Comparison of ENCODE assay signal across 8 cellular contexts in the genomic region with DNA sequence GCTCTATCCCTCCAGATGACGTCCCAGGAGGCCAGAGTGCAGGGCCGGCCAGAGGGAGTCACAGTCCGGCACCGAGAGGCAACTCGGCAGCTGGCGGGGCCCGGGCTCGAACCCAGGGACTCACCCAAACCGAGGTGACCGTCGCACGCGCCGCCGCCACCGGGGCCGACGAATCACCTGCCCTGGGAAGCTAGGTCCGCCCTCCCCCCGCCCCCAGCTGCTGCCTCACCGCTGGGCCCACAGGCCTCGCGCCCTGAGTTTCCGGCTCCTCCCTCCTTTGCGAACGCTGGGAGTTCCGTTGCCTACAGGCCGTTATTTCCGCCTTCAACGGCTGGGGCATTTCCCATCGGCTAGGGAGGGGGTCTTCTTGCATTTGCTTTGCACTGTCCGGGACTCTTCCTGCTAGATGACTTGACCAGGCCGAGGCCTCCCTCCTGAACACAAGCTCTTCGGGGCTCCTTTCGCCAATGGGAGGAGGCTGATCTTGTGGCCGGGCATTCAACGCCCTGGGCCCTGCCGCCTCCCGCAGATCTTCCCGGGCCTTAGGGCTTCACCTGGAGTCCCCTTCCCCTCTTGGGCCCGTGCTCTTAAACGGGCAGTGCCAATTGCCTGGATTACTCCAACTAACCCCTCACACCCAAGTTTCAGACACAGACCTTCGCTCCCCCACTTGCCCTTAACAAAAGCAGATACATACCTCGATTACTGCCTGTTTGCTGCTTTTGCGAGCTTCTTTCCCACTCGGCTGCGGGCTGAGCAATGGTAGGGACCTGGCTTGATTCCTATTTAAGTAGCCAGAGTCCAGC. TPM values are rescaled to one million over a fixed set of nuclear protein-coding genes. Genes with fewer than 3 reads are reported as not detected.
DNase-seq lines count a peak whose midpoint lies in the region; ATAC-seq and TF ChIP-seq lines count a peak whose summit lies in the region.

SNUPN (minus strand) TSS at position 184 of the 806 bp plus-strand sequence. CDS start 4,674 bp downstream, outside the sequence.

- peak within 1 kb of the TSS; percentile 92 for H3K4me3 Mint-ChIP-seq in activated T-helper 2 cell treated with anti-CD3 and anti-CD28 coated beads, Interferon-gamma antibody, Interleukin-2, Interleukin-4, amounts not matched to agents 10 μg/mL and 5 μg/mL and 100 μg/mL, durations not matched to agents 14 hours and 24 hours and 36 hours (ENCODE audit: low read depth)
- H3K4me3 Mint-ChIP-seq in naive thymus-derived CD8-positive, alpha-beta T cell, result peak within 1 kb of the TSS; percentile 90 to 100 (median 96)

- DNase-seq in DMS79 (lab: John Stamatoyannopoulos, UW) (peak; percentile 52), LHCN-M2 (ENCODE audit: low read depth) (peak; percentile 89), fibroblast of mammary gland (ENCODE audit: low read depth) (peak; percentile 84)
- DNase-seq in activated T-helper 2 cell treated with anti-CD3 and anti-CD28 coated beads, Interferon-gamma antibody, Interleukin-2, Interleukin-4, amounts not matched to agents 10 μg/mL and 5 μg/mL and 100 μg/mL, durations not matched to agents 14 hours and 24 hours and 36 hours (ENCODE audit: low spot score), result peak; percentile 88
- peak; percentile 83 to 96 (median 90) for DNase-seq in naive thymus-derived CD8-positive, alpha-beta T cell
- peak; percentile 85 to 91 (median 88) for DNase-seq in stimulated activated naive CD4-positive, alpha-beta T cell (lab: John Stamatoyannopoulos, UW)

- H3K36me3 Mint-ChIP-seq in activated T-helper 2 cell treated with anti-CD3 and anti-CD28 coated beads, Interferon-gamma antibody, Interleukin-2, Interleukin-4, amounts not matched to agents 10 μg/mL and 5 μg/mL and 100 μg/mL, durations not matched to agents 14 hours and 24 hours and 36 hours (ENCODE audit: low read depth), result peaks cover 14% of the 10 kb centered on the region
- peaks cover 0 to 10% (median 0%) of the 10 kb centered on the region in 3 donors for H3K36me3 Mint-ChIP-seq in naive thymus-derived CD8-positive, alpha-beta T cell

- H3K27ac Mint-ChIP-seq in activated T-helper 2 cell treated with anti-CD3 and anti-CD28 coated beads, Interferon-gamma antibody, Interleukin-2, Interleukin-4, amounts not matched to agents 10 μg/mL and 5 μg/mL and 100 μg/mL, durations not matched to agents 14 hours and 24 hours and 36 hours, result peak within 1 kb of the TSS; percentile 97
- H3K27ac Mint-ChIP-seq in naive thymus-derived CD8-positive, alpha-beta T cell, result peak within 1 kb of the TSS; percentile 91 to 100 (median 98)

- no peaks in the 10 kb centered on the region for H3K27me3 Mint-ChIP-seq in activated T-helper 2 cell treated with anti-CD3 and anti-CD28 coated beads, Interferon-gamma antibody, Interleukin-2, Interleukin-4, amounts not matched to agents 10 μg/mL and 5 μg/mL and 100 μg/mL, durations not matched to agents 14 hours and 24 hours and 36 hours (ENCODE audit: low read depth)
- H3K27me3 Mint-ChIP-seq in naive thymus-derived CD8-positive, alpha-beta T cell, result no peaks in the 10 kb centered on the region

- peak within 1 kb of the TSS; percentile 84 for H3K4me3 ChIP-seq in fibroblast of mammary gland (ENCODE audit: control insufficient read depth, low read depth, low read length)

- ATAC-seq in GM21825 (IDR thresholded peaks at IDR 0.05; ENCODE audit: unreplicated experiment), result peak; percentile 78
- ATAC-seq in naive thymus-derived CD8-positive, alpha-beta T cell, result peak; percentile 89 to 92

- peaks cover 33% of the 10 kb centered on the region for H3K4me1 Mint-ChIP-seq in activated T-helper 2 cell treated with anti-CD3 and anti-CD28 coated beads, Interferon-gamma antibody, Interleukin-2, Interleukin-4, amounts not matched to agents 10 μg/mL and 5 μg/mL and 100 μg/mL, durations not matched to agents 14 hours and 24 hours and 36 hours (ENCODE audit: low read depth)
- peaks cover 16 to 39% (median 32%) of the 10 kb centered on the region in 4 donors for H3K4me1 Mint-ChIP-seq in naive thymus-derived CD8-positive, alpha-beta T cell

- POLR2A ChIA-PET in naive thymus-derived CD8-positive, alpha-beta T cell (lab: Charles Lee), result interaction anchor here (0.6 to 5.1 kb wide), 14 partner anchors 10 to 277 kb away, joined by 3 to 143 read pairs (median 8); partner anchors contain the start of genes IMP3, MAN2C1, PTPN9 and SIN3A

- no peaks in the 10 kb centered on the region for H3K9me3 Mint-ChIP-seq in activated T-helper 2 cell treated with anti-CD3 and anti-CD28 coated beads, Interferon-gamma antibody, Interleukin-2, Interleukin-4, amounts not matched to agents 10 μg/mL and 5 μg/mL and 100 μg/mL, durations not matched to agents 14 hours and 24 hours and 36 hours
- H3K9me3 Mint-ChIP-seq in naive thymus-derived CD8-positive, alpha-beta T cell, result no peaks in the 10 kb centered on the region

- TF ChIP-seq CTCF in fibroblast of mammary gland (conservative IDR thresholded peaks at IDR 0.05; ENCODE audit: control insufficient read depth, insufficient read depth, low read depth, low read length), result no peak

- intact Hi-C loops in activated T-helper 2 cell treated with anti-CD3 and anti-CD28 coated beads, Interferon-gamma antibody, Interleukin-2, Interleukin-4, amounts not matched to agents 10 μg/mL and 5 μg/mL and 100 μg/mL, durations not matched to agents 14 hours and 24 hours and 36 hours (cut with micrococcal nuclease), result loop anchor here (1.0 to 10.0 kb wide), 6 partner anchors 15 to 841 kb away; partner anchors contain the start of genes CSK, IMP3, MAN2C1 and PTPN9

- TF ChIP-seq POLR2A in Raji (IDR thresholded peaks at IDR 0.05; ENCODE audit: insufficient read depth, low read depth, low read length), result peak; percentile 89

RNA-seq across cellular contexts. Expression of gene SNUPN, which starts in this region (rescaled TPM):
- 34.3 and 43.9 TPM in 2 replicates for total RNA-seq in LHCN-M2 (2014; rRNA removed)
- 25.2 TPM for polyA plus RNA-seq in LHCN-M2 (2012)
- total RNA-seq in activated T-helper 2 cell treated with anti-CD3 and anti-CD28 coated beads, Interferon-gamma antibody, Interleukin-2, Interleukin-4, amounts not matched to agents 10 μg/mL and 5 μg/mL and 100 μg/mL, durations not matched to agents 14 hours and 24 hours and 36 hours, result 32.7 and 40.9 TPM in 2 replicates
- total RNA-seq in naive thymus-derived CD8-positive, alpha-beta T cell, result 10 to 100 TPM; 22.8 to 25.0 TPM
- 10 to 100 TPM; 20.1 to 33.7 (median 21.7) TPM for polyA plus RNA-seq in naive thymus-derived CD8-positive, alpha-beta T cell

Comparison
In these comparisons a context has a peak if more than half of its experiments do, and no peak if none do; other contexts are left out.
1. Peak in every context shown above with its lines: DNase-seq, ATAC-seq and H3K4me3 ChIP-seq.